Comparison of ENCODE assay signal across 8 cellular contexts in the genomic region with DNA sequence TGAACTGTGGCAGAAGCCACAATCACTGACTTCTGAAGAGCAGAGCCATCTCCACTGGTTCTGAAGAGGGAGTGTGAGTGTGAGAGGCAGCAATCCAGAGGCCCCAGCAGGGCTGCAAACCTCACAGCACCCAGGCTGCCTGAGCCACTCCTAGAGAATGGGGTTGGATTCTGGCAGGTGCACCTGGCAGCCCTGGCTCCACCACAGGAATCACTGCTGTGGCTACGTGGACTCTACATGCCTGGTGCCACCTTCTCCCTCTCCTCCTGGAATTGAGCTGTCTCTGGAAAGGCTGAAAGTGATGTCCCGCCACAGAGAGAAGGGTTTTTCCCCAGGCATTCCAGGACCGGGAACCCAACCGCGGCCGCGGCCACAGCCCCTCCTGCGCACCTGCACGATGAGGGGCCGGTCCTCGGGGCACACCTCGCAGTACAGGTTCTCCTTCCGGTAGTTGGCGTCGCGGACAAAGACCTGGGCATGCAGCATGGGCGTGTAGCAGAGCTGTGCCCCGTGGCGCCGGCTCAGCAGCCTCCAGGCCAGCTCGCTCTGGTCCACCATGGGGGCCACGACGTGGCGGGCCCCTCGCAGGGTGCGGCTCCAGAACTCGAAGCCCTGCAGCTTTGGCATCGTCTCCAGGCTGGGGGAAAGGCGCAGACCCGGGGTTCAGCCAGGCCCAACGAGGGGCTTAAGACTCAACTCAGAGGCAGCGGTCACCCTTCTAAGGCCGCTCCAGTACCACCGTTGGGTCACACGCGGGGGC. TPM values are rescaled to one million over a fixed set of nuclear protein-coding genes. Genes with fewer than 3 reads are reported as not detected.
A peak's percentile ranks its signal among the peaks of the same experiment; 100 is the strongest.
DNase-seq lines count a peak whose midpoint lies in the region; ATAC-seq, FAIRE-seq and TF ChIP-seq lines count a peak whose summit lies in the region.

No MANE protein-coding gene starts in this region.

- H3K36me3 ChIP-seq in bronchial epithelial cell (ENCODE audit: control insufficient read depth, insufficient read depth, low read length) (peaks cover 32% of the 10 kb centered on the region), mucosa of descending colon (ENCODE audit: low read depth) (no peaks in the 10 kb centered on the region)

- peak overlapping the region; percentile 67 for H3K4me3 ChIP-seq in NB4 (ENCODE audit: low read depth, low read length)
- H3K4me3 ChIP-seq in bronchial epithelial cell (ENCODE audit: low read depth, low read length), result peak overlapping the region; percentile 75
- H3K4me3 ChIP-seq in mucosa of descending colon, result peak overlapping the region; percentile 59

- no peaks in the 10 kb centered on the region for H3K27me3 ChIP-seq in bronchial epithelial cell (ENCODE audit: control insufficient read depth, insufficient read depth, low read length)

- H3K9me3 ChIP-seq in mucosa of descending colon, result no peaks in the 10 kb centered on the region

- intact Hi-C loops in mucosa of descending colon (cut with DNase I, micrococcal nuclease), result no loop called here

- peak; percentile 85 for ATAC-seq in mucosa of descending colon
- ATAC-seq in HG02610 (IDR thresholded peaks at IDR 0.05; ENCODE audit: unreplicated experiment), result no peak

- no peak for TF ChIP-seq CTCF in NB4 (IDR thresholded peaks at IDR 0.05; ENCODE audit: low read depth, low read length)
- no peak for TF ChIP-seq CTCF in bronchial epithelial cell (IDR thresholded peaks at IDR 0.05; ENCODE audit: insufficient read depth, low read length, severe bottlenecking)
- no peak for TF ChIP-seq CTCF in mucosa of descending colon (IDR thresholded peaks at IDR 0.05)
- TF ChIP-seq CTCF in D721Med (IDR thresholded peaks at IDR 0.05; ENCODE audit: insufficient read depth, missing control alignments), result no peak

- no peak for TF ChIP-seq POLR2A in NB4 (IDR thresholded peaks at IDR 0.05; ENCODE audit: extremely low read depth, insufficient read length)

- peaks cover 16% of the 10 kb centered on the region for H3K4me1 ChIP-seq in mucosa of descending colon (ENCODE audit: low read depth)

- peak; percentile 68 for DNase-seq in COLO668 (lab: John Stamatoyannopoulos, UW; ENCODE audit: unreplicated experiment)
- no peak for DNase-seq in NB4 (ENCODE audit: low read depth)
- DNase-seq in bronchial epithelial cell (ENCODE audit: low read depth), result peak; percentile 20
- DNase-seq in mucosa of descending colon, result peak in 2 of 3 donors; percentile 64 to 73
- DNase-seq in foreskin melanocyte, result no peak
- DNase-seq in putamen (ENCODE audit: low spot score), result no peak
- DNase-seq in D721Med (ENCODE audit: insufficient read length, low spot score), result no peak

- FAIRE-seq in bronchial epithelial cell (lab: Jason Lieb, UNC) (no peak), D721Med (lab: Jason Lieb, UNC) (no peak)

RNA-seq across cellular contexts. Expression of a gene that starts 1.0 kb away (rescaled TPM):
- total RNA-seq in bronchial epithelial cell (122 and 125 TPM in 2 replicates), mucosa of descending colon (100 to 1,000 TPM in 2 of 3 donors, 10 to 100 TPM in 1; 99.8 to 143 (median 138) TPM)

RNA-seq across cellular contexts. Expression of a gene that starts 12.9 kb away (rescaled TPM):
- total RNA-seq in bronchial epithelial cell (83.7 and 117 TPM in 2 replicates), mucosa of descending colon (10 to 100 TPM; 73.6 to 81.6 (median 80.4) TPM)

RNA-seq across cellular contexts. Expression of a gene that starts 13.0 kb away (rescaled TPM):
- total RNA-seq in bronchial epithelial cell, result 26.3 and 38.7 TPM in 2 replicates
- 10 to 100 TPM; 30.7 to 37.9 (median 30.9) TPM for total RNA-seq in mucosa of descending colon

RNA-seq across cellular contexts. Expression of a gene that starts 27.1 kb away (rescaled TPM):
- total RNA-seq in bronchial epithelial cell, result 83.3 and 87.9 TPM in 2 replicates
- total RNA-seq in mucosa of descending colon, result 100 to 1,000 TPM in 2 of 3 donors, 10 to 100 TPM in 1; 84.9 to 151 (median 124) TPM

RNA-seq across cellular contexts. Expression of a gene that starts 33.1 kb away (rescaled TPM):
- total RNA-seq in bronchial epithelial cell, result 18.7 and 25.2 TPM in 2 replicates
- 1 to 10 TPM; 3.4 to 6.2 (median 4.2) TPM for total RNA-seq in mucosa of descending colon

Comparison
In these comparisons a context has a peak if more than half of its experiments do, and no peak if none do; other contexts are left out.
1. DNase-seq: peak in COLO668 (single experiment), bronchial epithelial cell (single experiment) and mucosa of descending colon (2 of 3); none in NB4 (single experiment), foreskin melanocyte (single experiment), putamen (single experiment) and D721Med (single experiment).
2. Peak in every context shown above with its lines, with median percentiles within 50 percentile points of each other: H3K4me3 ChIP-seq.